Comparison of ENCODE assay signal across 1 cellular context in the genomic region with DNA sequence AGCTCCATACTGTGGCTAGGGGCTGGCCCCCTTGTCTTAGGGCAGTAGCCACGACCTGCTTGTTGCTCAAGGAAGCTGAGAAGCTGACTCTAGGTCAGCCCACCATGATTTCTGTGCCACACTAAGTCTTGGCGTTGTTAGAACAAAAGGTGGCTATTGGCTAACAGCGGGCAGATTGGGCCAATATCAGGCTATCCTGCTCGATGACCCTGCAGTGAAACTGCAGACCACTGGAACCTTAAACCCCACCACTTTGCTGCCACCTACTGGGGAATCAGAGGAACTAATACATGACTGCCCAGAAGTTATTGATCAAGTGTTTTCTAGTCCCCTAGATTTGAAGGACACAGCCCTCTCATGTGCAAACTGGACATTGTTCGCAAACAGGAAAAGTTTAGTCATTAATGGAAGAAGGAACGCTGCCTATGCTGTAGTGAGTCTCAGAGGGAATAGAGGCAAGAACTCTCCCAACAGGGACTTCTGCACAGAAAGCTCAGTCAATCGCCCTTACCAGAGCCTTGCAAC.
A peak's percentile ranks its signal among the peaks of the same experiment; 100 is the strongest.
TF ChIP-seq lines count a peak whose summit lies in the region.

No MANE protein-coding gene starts in this region.

TF ChIP-seq in HepG2, 621 proteins besides CTCF, POLR2A, EP300 and RAD21 (continued from another document and continues in another):
- TF ChIP-seq ZNF670 (CRISPR knock-in tag; IDR thresholded peaks at IDR 0.05; ENCODE audit: borderline replicate concordance): peak; percentile 57; the same call in 1 of the 2 replicates
- TF ChIP-seq ATRX (CRISPR knock-in tag; IDR thresholded peaks at IDR 0.05; ENCODE audit: borderline replicate concordance): no peak
- no peak for TF ChIP-seq XBP1 (CRISPR knock-in tag; IDR thresholded peaks at IDR 0.05)
- TF ChIP-seq HOXA9 (CRISPR knock-in tag; IDR thresholded peaks at IDR 0.05; ENCODE audit: borderline replicate concordance): no peak
- TF ChIP-seq, protein P1, sequence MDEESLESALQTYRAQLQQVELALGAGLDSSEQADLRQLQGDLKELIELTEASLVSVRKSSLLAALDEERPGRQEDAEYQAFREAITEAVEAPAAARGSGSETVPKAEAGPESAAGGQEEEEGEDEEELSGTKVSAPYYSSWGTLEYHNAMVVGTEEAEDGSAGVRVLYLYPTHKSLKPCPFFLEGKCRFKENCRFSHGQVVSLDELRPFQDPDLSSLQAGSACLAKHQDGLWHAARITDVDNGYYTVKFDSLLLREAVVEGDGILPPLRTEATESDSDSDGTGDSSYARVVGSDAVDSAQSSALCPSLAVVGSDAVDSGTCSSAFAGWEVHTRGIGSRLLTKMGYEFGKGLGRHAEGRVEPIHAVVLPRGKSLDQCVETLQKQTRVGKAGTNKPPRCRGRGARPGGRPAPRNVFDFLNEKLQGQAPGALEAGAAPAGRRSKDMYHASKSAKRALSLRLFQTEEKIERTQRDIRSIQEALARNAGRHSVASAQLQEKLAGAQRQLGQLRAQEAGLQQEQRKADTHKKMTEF (CRISPR knock-in tag; IDR thresholded peaks at IDR 0.05): 0 out of 2 replicates have a peak, but pooled peaks have one; percentile 60
- no peak for TF ChIP-seq MIER2 (CRISPR knock-in tag; IDR thresholded peaks at IDR 0.05)
- TF ChIP-seq, protein P2, sequence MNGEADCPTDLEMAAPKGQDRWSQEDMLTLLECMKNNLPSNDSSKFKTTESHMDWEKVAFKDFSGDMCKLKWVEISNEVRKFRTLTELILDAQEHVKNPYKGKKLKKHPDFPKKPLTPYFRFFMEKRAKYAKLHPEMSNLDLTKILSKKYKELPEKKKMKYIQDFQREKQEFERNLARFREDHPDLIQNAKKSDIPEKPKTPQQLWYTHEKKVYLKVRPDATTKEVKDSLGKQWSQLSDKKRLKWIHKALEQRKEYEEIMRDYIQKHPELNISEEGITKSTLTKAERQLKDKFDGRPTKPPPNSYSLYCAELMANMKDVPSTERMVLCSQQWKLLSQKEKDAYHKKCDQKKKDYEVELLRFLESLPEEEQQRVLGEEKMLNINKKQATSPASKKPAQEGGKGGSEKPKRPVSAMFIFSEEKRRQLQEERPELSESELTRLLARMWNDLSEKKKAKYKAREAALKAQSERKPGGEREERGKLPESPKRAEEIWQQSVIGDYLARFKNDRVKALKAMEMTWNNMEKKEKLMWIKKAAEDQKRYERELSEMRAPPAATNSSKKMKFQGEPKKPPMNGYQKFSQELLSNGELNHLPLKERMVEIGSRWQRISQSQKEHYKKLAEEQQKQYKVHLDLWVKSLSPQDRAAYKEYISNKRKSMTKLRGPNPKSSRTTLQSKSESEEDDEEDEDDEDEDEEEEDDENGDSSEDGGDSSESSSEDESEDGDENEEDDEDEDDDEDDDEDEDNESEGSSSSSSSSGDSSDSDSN (CRISPR knock-in tag; IDR thresholded peaks at IDR 0.05): no peak; the same call in 1 of the 2 replicates
- no peak for TF ChIP-seq ZNF20 (CRISPR knock-in tag; IDR thresholded peaks at IDR 0.05)
- no peak for TF ChIP-seq SCMH1 (CRISPR knock-in tag; IDR thresholded peaks at IDR 0.05; ENCODE audit: borderline replicate concordance)
- no peak for TF ChIP-seq HIVEP1 (CRISPR knock-in tag; IDR thresholded peaks at IDR 0.05)
- TF ChIP-seq SOX6 (IDR thresholded peaks at IDR 0.05): no peak
- TF ChIP-seq SOX6 (CRISPR knock-in tag; IDR thresholded peaks at IDR 0.05): peak; percentile 82
- TF ChIP-seq, protein P3, sequence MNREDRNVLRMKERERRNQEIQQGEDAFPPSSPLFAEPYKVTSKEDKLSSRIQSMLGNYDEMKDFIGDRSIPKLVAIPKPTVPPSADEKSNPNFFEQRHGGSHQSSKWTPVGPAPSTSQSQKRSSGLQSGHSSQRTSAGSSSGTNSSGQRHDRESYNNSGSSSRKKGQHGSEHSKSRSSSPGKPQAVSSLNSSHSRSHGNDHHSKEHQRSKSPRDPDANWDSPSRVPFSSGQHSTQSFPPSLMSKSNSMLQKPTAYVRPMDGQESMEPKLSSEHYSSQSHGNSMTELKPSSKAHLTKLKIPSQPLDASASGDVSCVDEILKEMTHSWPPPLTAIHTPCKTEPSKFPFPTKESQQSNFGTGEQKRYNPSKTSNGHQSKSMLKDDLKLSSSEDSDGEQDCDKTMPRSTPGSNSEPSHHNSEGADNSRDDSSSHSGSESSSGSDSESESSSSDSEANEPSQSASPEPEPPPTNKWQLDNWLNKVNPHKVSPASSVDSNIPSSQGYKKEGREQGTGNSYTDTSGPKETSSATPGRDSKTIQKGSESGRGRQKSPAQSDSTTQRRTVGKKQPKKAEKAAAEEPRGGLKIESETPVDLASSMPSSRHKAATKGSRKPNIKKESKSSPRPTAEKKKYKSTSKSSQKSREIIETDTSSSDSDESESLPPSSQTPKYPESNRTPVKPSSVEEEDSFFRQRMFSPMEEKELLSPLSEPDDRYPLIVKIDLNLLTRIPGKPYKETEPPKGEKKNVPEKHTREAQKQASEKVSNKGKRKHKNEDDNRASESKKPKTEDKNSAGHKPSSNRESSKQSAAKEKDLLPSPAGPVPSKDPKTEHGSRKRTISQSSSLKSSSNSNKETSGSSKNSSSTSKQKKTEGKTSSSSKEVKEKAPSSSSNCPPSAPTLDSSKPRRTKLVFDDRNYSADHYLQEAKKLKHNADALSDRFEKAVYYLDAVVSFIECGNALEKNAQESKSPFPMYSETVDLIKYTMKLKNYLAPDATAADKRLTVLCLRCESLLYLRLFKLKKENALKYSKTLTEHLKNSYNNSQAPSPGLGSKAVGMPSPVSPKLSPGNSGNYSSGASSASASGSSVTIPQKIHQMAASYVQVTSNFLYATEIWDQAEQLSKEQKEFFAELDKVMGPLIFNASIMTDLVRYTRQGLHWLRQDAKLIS (CRISPR knock-in tag; IDR thresholded peaks at IDR 0.05): no peak
- TF ChIP-seq ETV5 (CRISPR knock-in tag; IDR thresholded peaks at IDR 0.05; ENCODE audit: borderline replicate concordance): peak; percentile 42; the same call in 1 of the 2 replicates
- TF ChIP-seq RFXAP (CRISPR knock-in tag; IDR thresholded peaks at IDR 0.05; ENCODE audit: borderline replicate concordance): no peak
- TF ChIP-seq EHMT2 (IDR thresholded peaks at IDR 0.05; ENCODE audit: borderline replicate concordance, low read depth, low read length): no peak
- no peak for TF ChIP-seq ZNF335 (CRISPR knock-in tag; IDR thresholded peaks at IDR 0.05)
- TF ChIP-seq ZKSCAN5 (CRISPR knock-in tag; IDR thresholded peaks at IDR 0.05): no peak
- no peak for TF ChIP-seq ARHGAP35 (CRISPR knock-in tag; IDR thresholded peaks at IDR 0.05; ENCODE audit: borderline replicate concordance)
- TF ChIP-seq, protein P4, sequence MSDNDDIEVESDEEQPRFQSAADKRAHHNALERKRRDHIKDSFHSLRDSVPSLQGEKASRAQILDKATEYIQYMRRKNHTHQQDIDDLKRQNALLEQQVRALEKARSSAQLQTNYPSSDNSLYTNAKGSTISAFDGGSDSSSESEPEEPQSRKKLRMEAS (IDR thresholded peaks at IDR 0.05): no peak; the same call in 1 of the 2 replicates
- TF ChIP-seq PAF1 (CRISPR knock-in tag; IDR thresholded peaks at IDR 0.05): no peak
- TF ChIP-seq ZNF75D (CRISPR knock-in tag; IDR thresholded peaks at IDR 0.05; ENCODE audit: borderline replicate concordance): no peak
- TF ChIP-seq SNAI1 (CRISPR knock-in tag; IDR thresholded peaks at IDR 0.05; ENCODE audit: borderline replicate concordance): no peak
- no peak for TF ChIP-seq SP140L (CRISPR knock-in tag; IDR thresholded peaks at IDR 0.05; ENCODE audit: borderline replicate concordance)
- TF ChIP-seq, protein P5, sequence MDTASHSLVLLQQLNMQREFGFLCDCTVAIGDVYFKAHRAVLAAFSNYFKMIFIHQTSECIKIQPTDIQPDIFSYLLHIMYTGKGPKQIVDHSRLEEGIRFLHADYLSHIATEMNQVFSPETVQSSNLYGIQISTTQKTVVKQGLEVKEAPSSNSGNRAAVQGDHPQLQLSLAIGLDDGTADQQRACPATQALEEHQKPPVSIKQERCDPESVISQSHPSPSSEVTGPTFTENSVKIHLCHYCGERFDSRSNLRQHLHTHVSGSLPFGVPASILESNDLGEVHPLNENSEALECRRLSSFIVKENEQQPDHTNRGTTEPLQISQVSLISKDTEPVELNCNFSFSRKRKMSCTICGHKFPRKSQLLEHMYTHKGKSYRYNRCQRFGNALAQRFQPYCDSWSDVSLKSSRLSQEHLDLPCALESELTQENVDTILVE (CRISPR knock-in tag; IDR thresholded peaks at IDR 0.05): no peak
- no peak for TF ChIP-seq ZNF510 (CRISPR knock-in tag; IDR thresholded peaks at IDR 0.05; ENCODE audit: low read depth)
- TF ChIP-seq KDM5A (IDR thresholded peaks at IDR 0.05; ENCODE audit: borderline replicate concordance, low read length): no peak
- TF ChIP-seq SETDB1 (CRISPR knock-in tag; IDR thresholded peaks at IDR 0.05; ENCODE audit: borderline replicate concordance): no peak
- TF ChIP-seq HOXA3 (CRISPR knock-in tag; IDR thresholded peaks at IDR 0.05): peak; percentile 12; the same call in 1 of the 2 replicates
- no peak for TF ChIP-seq MTA1 (CRISPR knock-in tag; IDR thresholded peaks at IDR 0.05; ENCODE audit: borderline replicate concordance)
- TF ChIP-seq ZNF33B (CRISPR knock-in tag; IDR thresholded peaks at IDR 0.05): no peak
- TF ChIP-seq ISL2 (CRISPR knock-in tag; IDR thresholded peaks at IDR 0.05): no peak
- no peak for TF ChIP-seq TCF7 (IDR thresholded peaks at IDR 0.05; ENCODE audit: low read depth)
- no peak for TF ChIP-seq ZSCAN31 (CRISPR knock-in tag; IDR thresholded peaks at IDR 0.05; ENCODE audit: low read depth)
- TF ChIP-seq, protein P6, sequence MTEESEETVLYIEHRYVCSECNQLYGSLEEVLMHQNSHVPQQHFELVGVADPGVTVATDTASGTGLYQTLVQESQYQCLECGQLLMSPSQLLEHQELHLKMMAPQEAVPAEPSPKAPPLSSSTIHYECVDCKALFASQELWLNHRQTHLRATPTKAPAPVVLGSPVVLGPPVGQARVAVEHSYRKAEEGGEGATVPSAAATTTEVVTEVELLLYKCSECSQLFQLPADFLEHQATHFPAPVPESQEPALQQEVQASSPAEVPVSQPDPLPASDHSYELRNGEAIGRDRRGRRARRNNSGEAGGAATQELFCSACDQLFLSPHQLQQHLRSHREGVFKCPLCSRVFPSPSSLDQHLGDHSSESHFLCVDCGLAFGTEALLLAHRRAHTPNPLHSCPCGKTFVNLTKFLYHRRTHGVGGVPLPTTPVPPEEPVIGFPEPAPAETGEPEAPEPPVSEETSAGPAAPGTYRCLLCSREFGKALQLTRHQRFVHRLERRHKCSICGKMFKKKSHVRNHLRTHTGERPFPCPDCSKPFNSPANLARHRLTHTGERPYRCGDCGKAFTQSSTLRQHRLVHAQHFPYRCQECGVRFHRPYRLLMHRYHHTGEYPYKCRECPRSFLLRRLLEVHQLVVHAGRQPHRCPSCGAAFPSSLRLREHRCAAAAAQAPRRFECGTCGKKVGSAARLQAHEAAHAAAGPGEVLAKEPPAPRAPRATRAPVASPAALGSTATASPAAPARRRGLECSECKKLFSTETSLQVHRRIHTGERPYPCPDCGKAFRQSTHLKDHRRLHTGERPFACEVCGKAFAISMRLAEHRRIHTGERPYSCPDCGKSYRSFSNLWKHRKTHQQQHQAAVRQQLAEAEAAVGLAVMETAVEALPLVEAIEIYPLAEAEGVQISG (CRISPR knock-in tag; IDR thresholded peaks at IDR 0.05): no peak
- TF ChIP-seq ZNF607 (CRISPR knock-in tag; IDR thresholded peaks at IDR 0.05; ENCODE audit: borderline replicate concordance): peak; percentile 50; the same call in 1 of the 2 replicates
- TF ChIP-seq ZNF598 (CRISPR knock-in tag; IDR thresholded peaks at IDR 0.05; ENCODE audit: borderline replicate concordance): no peak
- no peak for TF ChIP-seq ZNF484 (CRISPR knock-in tag; IDR thresholded peaks at IDR 0.05; ENCODE audit: borderline replicate concordance, low read depth)
- TF ChIP-seq ZNF224 (CRISPR knock-in tag; IDR thresholded peaks at IDR 0.05): no peak
- no peak for TF ChIP-seq BORCS8-MEF2B (CRISPR knock-in tag; IDR thresholded peaks at IDR 0.05)
- TF ChIP-seq, protein P7, sequence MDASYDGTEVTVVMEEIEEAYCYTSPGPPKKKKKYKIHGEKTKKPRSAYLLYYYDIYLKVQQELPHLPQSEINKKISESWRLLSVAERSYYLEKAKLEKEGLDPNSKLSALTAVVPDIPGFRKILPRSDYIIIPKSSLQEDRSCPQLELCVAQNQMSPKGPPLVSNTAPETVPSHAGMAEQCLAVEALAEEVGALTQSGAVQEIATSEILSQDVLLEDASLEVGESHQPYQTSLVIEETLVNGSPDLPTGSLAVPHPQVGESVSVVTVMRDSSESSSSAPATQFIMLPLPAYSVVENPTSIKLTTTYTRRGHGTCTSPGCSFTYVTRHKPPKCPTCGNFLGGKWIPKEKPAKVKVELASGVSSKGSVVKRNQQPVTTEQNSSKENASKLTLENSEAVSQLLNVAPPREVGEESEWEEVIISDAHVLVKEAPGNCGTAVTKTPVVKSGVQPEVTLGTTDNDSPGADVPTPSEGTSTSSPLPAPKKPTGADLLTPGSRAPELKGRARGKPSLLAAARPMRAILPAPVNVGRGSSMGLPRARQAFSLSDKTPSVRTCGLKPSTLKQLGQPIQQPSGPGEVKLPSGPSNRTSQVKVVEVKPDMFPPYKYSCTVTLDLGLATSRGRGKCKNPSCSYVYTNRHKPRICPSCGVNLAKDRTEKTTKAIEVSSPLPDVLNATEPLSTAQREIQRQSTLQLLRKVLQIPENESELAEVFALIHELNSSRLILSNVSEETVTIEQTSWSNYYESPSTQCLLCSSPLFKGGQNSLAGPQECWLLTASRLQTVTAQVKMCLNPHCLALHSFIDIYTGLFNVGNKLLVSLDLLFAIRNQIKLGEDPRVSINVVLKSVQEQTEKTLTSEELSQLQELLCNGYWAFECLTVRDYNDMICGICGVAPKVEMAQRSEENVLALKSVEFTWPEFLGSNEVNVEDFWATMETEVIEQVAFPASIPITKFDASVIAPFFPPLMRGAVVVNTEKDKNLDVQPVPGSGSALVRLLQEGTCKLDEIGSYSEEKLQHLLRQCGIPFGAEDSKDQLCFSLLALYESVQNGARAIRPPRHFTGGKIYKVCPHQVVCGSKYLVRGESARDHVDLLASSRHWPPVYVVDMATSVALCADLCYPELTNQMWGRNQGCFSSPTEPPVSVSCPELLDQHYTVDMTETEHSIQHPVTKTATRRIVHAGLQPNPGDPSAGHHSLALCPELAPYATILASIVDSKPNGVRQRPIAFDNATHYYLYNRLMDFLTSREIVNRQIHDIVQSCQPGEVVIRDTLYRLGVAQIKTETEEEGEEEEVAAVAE (CRISPR knock-in tag; IDR thresholded peaks at IDR 0.05; ENCODE audit: borderline replicate concordance): peak; percentile 71; the same call in 1 of the 2 replicates
- TF ChIP-seq, protein P8, sequence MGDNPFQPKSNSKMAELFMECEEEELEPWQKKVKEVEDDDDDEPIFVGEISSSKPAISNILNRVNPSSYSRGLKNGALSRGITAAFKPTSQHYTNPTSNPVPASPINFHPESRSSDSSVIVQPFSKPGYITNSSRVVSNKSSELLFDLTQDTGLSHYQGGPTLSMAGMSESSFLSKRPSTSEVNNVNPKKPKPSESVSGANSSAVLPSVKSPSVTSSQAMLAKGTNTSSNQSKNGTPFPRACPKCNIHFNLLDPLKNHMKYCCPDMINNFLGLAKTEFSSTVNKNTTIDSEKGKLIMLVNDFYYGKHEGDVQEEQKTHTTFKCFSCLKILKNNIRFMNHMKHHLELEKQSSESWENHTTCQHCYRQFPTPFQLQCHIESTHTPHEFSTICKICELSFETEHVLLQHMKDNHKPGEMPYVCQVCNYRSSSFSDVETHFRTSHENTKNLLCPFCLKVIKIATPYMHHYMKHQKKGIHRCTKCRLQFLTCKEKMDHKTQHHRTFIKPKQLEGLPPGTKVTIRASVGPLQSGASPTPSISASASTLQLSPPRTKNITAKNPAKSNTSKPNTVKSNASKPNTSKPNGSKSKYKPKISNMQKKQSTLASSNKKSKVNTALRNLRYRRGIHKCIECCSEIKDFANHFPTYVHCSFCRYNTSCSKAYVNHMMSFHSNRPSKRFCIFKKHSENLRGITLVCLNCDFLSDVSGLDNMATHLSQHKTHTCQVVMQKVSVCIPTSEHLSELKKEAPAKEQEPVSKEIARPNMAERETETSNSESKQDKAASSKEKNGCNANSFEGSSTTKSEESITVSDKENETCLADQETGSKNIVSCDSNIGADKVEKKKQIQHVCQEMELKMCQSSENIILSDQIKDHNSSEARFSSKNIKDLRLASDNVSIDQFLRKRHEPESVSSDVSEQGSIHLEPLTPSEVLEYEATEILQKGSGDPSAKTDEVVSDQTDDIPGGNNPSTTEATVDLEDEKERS (CRISPR knock-in tag; IDR thresholded peaks at IDR 0.05): peak; percentile 69; the same call in 1 of the 2 replicates
